8 cellular contexts compared by ENCODE assay signal in genomic region chr2:135742307-135742838, GRCh38. TPM values are rescaled to one million over a fixed set of nuclear protein-coding genes. Genes with fewer than 3 reads are reported as not detected.
DNase-seq lines count a peak whose midpoint lies in the region; ATAC-seq and TF ChIP-seq lines count a peak whose summit lies in the region.

No MANE protein-coding gene starts in this region.

- DNase-seq in AG20443 (ENCODE audit: low spot score) (peak; percentile 56), NCI-H226 (peak; percentile 8), tibial artery (peak in 1 of 2 donors; percentile 25)
- DNase-seq in activated CD4-positive, alpha-beta T cell treated with anti-CD3 and anti-CD28 coated beads, Interleukin-2, amount 50 U/mL, for 24 hours (ENCODE audit: low read depth in 1 of 2, low spot score in 1 of 2): peak; percentile 21 to 33

- TF ChIP-seq POLR2A in GM18505 (IDR thresholded peaks at IDR 0.05; ENCODE audit: borderline replicate concordance, extremely low read depth, insufficient read depth, insufficient read length): no peak

- H3K36me3 ChIP-seq in esophagus (ENCODE audit: control insufficient read depth in 2 of 2, insufficient read depth in 2 of 2, low read length in 1 of 2): no peaks in the 10 kb centered on the region
- H3K36me3 ChIP-seq in muscle layer of duodenum (ENCODE audit: control insufficient read depth in 1 of 2, insufficient read depth in 2 of 2, low read length in 2 of 2): peaks cover 0 to 8% of the 10 kb centered on the region in 2 donors
- peaks cover 0 to under 1% (median under 1%) of the 10 kb centered on the region in 3 donors for H3K36me3 ChIP-seq in tibial artery

- H3K9me3 ChIP-seq in esophagus (ENCODE audit: control insufficient read depth in 2 of 2, insufficient read depth in 1 of 2, low read depth in 1 of 2, low read length in 1 of 2) (no peaks in the 10 kb centered on the region), muscle layer of duodenum (ENCODE audit: control insufficient read depth in 1 of 2, low read length in 2 of 2) (no peaks in the 10 kb centered on the region), tibial artery (no peaks in the 10 kb centered on the region)

- H3K27me3 ChIP-seq in esophagus (ENCODE audit: control insufficient read depth in 1 of 2, insufficient read depth in 2 of 2, low read length in 2 of 2) (no peaks in the 10 kb centered on the region), muscle layer of duodenum (ENCODE audit: low read depth, low read length) (no peaks in the 10 kb centered on the region), tibial artery (no peaks in the 10 kb centered on the region)

- no peak for TF ChIP-seq CTCF in tibial artery (IDR thresholded peaks at IDR 0.05)

- H3K27ac ChIP-seq in esophagus (ENCODE audit: low read depth in 2 of 2, low read length in 1 of 2): peak overlapping the region; percentile 97 to 99
- peak overlapping the region; percentile 99 for H3K27ac ChIP-seq in muscle layer of duodenum (ENCODE audit: low read length)
- peak overlapping the region; percentile 99 for H3K27ac ChIP-seq in tibial artery

- peaks cover 0 to 4% of the 10 kb centered on the region in 2 donors for H3K4me1 ChIP-seq in esophagus (ENCODE audit: control insufficient read depth in 2 of 2, insufficient read depth in 2 of 2, low read length in 1 of 2)
- peaks cover 9 to 27% of the 10 kb centered on the region in 2 donors for H3K4me1 ChIP-seq in muscle layer of duodenum (ENCODE audit: control insufficient read depth in 1 of 2, insufficient read depth in 2 of 2, low read length in 2 of 2)
- H3K4me1 ChIP-seq in tibial artery: peaks cover 0 to 29% (median 8%) of the 10 kb centered on the region in 4 donors

- 0 to 1% methylated on average over 35 of the region's 35 CpGs for WGBS in esophagus, 2 donors

- ATAC-seq in GM18505 (IDR thresholded peaks at IDR 0.05; ENCODE audit: unreplicated experiment) (peak; percentile 11), HG02973 (IDR thresholded peaks at IDR 0.05; ENCODE audit: unreplicated experiment) (peak; percentile 25)

- H3K4me3 ChIP-seq in esophagus (ENCODE audit: low read depth in 1 of 2, low read length in 2 of 2) (peak overlapping the region; percentile 91 to 99), muscle layer of duodenum (ENCODE audit: low read depth in 1 of 2, low read length in 2 of 2) (peak overlapping the region; percentile 84 to 90), tibial artery (peak overlapping the region; percentile 93 to 95)

- intact Hi-C loops in tibial artery (cut with DNase I; ENCODE audit: low total_unique reads): loop anchor here (2.0 kb wide), 1 partner anchor 824 kb away; the partner anchor contains the start of gene CCNT2

RNA-seq across cellular contexts. Expression of gene UBXN4, which starts 0.7 kb away (rescaled TPM):
- 10 to 100 TPM; 33.3 to 40.3 TPM for polyA plus RNA-seq in esophagus
